25 cellular contexts compared by ENCODE assay signal in the genomic region with DNA sequence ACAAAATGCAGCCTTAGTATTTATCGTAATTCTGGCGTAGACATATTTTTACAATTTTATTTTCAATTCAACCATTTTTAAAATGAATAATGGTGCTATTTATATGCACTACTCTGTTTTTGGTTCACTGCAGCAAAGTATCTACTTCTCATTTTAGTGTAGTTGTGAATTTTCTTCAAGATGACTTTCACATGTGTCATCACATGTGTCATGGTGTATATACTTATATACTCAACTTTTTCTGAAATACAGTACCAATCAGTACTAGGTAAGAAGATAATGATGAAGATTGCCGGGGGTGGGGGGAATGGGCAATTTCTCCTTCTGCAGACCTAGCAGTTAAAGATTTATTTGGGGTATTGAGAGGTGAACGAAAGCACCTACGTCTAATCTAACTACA.
"Had no signal": no experiment of that assay in that cellular context is flagged by ENCODE, and none has a peak within 500 bp of the region (broad histone marks: within the 10 kb centered on the region; RNA-seq: fewer than 3 reads in every experiment).

No MANE protein-coding gene starts in this region.

- H3K36me3 ChIP-seq: left ventricle myocardium inferior, ovary, right atrium auricular region, right lobe of liver, suprapubic skin, thoracic aorta, tibial artery, upper lobe of right lung had no signal

- H3K27ac Mint-ChIP-seq: memory B cell; naive thymus-derived CD4-positive, alpha-beta T cell; natural killer cell treated with Interleukin-12 subunit alpha and Interleukin-12 subunit beta and Interleukin-15 and Interleukin-18, amount 100 ng/mL, for 72 hours; progenitor cell of endocrine pancreas; stimulated activated memory B cell treated with anti-CD40 and anti-IgM and Interleukin-4, amounts not matched to agents 10 μg/mL and 1 μg/mL and 100 μg/mL, for 72 hours had no signal

- H3K4me3 Mint-ChIP-seq: memory B cell; naive thymus-derived CD4-positive, alpha-beta T cell; natural killer cell treated with Interleukin-12 subunit alpha and Interleukin-12 subunit beta and Interleukin-15 and Interleukin-18, amount 100 ng/mL, for 72 hours; stimulated activated memory B cell treated with anti-CD40 and anti-IgM and Interleukin-4, amounts not matched to agents 10 μg/mL and 1 μg/mL and 100 μg/mL, for 72 hours had no signal

- DNase-seq: islet precursor cell; left ventricle myocardium inferior; midbrain; mucosa of descending colon; naive thymus-derived CD4-positive, alpha-beta T cell; ovary; right lobe of liver; stimulated activated CD4-positive, alpha-beta T cell treated with anti-CD3 and anti-CD28 coated beads, Interleukin-1b, Interleukin-23, amount 100 ng/mL, for 48 hours; stimulated activated CD4-positive, alpha-beta T cell treated with anti-CD3 and anti-CD28 coated beads, Interleukin-2, amount 100 ng/mL, for 48 hours; stimulated activated CD4-positive, alpha-beta T cell treated with anti-CD3 and anti-CD28 coated beads, Interleukin-4, amount 100 ng/mL, for 4 hours; stimulated activated CD8-positive, alpha-beta memory T cell treated with anti-CD3 and anti-CD28 coated beads, Interleukin-4, amount 100 ng/mL, for 48 hours; stimulated activated naive CD4-positive, alpha-beta T cell treated with Interleukin-2 at 50 U/mL for 16 hours; tibial artery; trophoblast cell; upper lobe of right lung had no signal

- H3K4me3 ChIP-seq: left ventricle myocardium inferior, lung, mucosa of descending colon, ovary, right atrium auricular region, right lobe of liver, smooth muscle cell, suprapubic skin, thoracic aorta, tibial artery, upper lobe of right lung had no signal

- H3K4me1 ChIP-seq: left ventricle myocardium inferior, right atrium auricular region, right lobe of liver, suprapubic skin, tibial artery, upper lobe of right lung had no signal

- FAIRE-seq: urothelium cell line had no signal

- H3K27me3 Mint-ChIP-seq: memory B cell; naive thymus-derived CD4-positive, alpha-beta T cell; natural killer cell treated with Interleukin-12 subunit alpha and Interleukin-12 subunit beta and Interleukin-15 and Interleukin-18, amount 100 ng/mL, for 72 hours; progenitor cell of endocrine pancreas; stimulated activated memory B cell treated with anti-CD40 and anti-IgM and Interleukin-4, amounts not matched to agents 10 μg/mL and 1 μg/mL and 100 μg/mL, for 72 hours had no signal

- H3K27ac ChIP-seq: left ventricle myocardium inferior, ovary, right atrium auricular region, right lobe of liver, suprapubic skin, thoracic aorta, tibial artery, upper lobe of right lung had no signal

- H3K4me1 Mint-ChIP-seq: memory B cell; naive thymus-derived CD4-positive, alpha-beta T cell; stimulated activated memory B cell treated with anti-CD40 and anti-IgM and Interleukin-4, amounts not matched to agents 10 μg/mL and 1 μg/mL and 100 μg/mL, for 72 hours had no signal

- H3K27me3 ChIP-seq: ovary, right atrium auricular region, right lobe of liver, suprapubic skin, tibial artery, upper lobe of right lung had no signal

- ATAC-seq: mucosa of descending colon; naive thymus-derived CD4-positive, alpha-beta T cell; natural killer cell treated with Interleukin-12 subunit alpha and Interleukin-12 subunit beta and Interleukin-15 and Interleukin-18, amount 100 ng/mL, for 72 hours; right lobe of liver; stimulated activated memory B cell treated with anti-CD40 and anti-IgM and Interleukin-4, amounts not matched to agents 10 μg/mL and 1 μg/mL and 100 μg/mL, for 72 hours; upper lobe of right lung had no signal

- H3K4me2 ChIP-seq: smooth muscle cell had no signal

- H3K9me3 ChIP-seq: left ventricle myocardium inferior, mucosa of descending colon, ovary, right atrium auricular region, right lobe of liver, suprapubic skin, thoracic aorta, tibial artery, upper lobe of right lung had no signal
